28 cellular contexts compared by ENCODE assay signal in the genomic region with DNA sequence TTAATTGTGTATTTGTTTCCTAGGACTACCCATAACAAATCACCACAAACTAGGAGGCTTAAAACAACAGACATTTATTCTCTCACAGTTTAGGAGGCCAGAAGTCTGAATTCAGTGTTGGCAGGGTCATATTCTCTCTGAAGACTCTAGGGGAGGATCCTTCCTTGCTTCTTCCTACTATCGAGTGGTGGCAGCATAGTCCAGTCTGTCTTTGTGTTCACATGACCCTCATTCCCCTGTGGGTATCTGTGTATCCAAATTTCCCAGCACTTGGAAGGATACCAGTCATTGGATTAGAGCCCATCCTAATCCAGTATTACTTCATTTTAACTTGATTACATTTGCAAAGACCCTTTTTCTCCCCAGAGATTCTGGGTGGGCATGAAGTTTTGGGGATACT.
DNase-seq lines count a peak whose midpoint lies in the region; ATAC-seq and TF ChIP-seq lines count a peak whose summit lies in the region.
"Had no signal": no experiment of that assay in that cellular context is flagged by ENCODE, and none has a peak within 500 bp of the region (broad histone marks: within the 10 kb centered on the region; RNA-seq: fewer than 3 reads in every experiment).

No MANE protein-coding gene starts in this region.

- no peak for ATAC-seq in GM21619 (IDR thresholded peaks at IDR 0.05; ENCODE audit: unreplicated experiment)
- ATAC-seq: left colon; mucosa of descending colon; stimulated activated memory B cell treated with anti-CD40 and anti-IgM and Interleukin-4, amounts not matched to agents 10 μg/mL and 1 μg/mL and 100 μg/mL, for 72 hours had no signal

- peak overlapping the region; percentile 46 for H3K27ac ChIP-seq in neural progenitor cell
- H3K27ac ChIP-seq in tibial artery: no peak overlapping the region
- H3K27ac ChIP-seq: adrenal gland, SJSA1 had no signal

- CTCF ChIA-PET in Caco-2 (lab: Charles Lee): no interaction called here

- H3K79me2 ChIP-seq in neural progenitor cell (ENCODE audit: low read depth): no peaks in the 10 kb centered on the region

- POLR2A ChIA-PET in Caco-2 (lab: Charles Lee): no interaction called here

- peak; percentile 23 for TF ChIP-seq CTCF in fibroblast of villous mesenchyme (IDR thresholded peaks at IDR 0.05; ENCODE audit: insufficient read depth, low read depth, low read length)
- TF ChIP-seq CTCF in neural progenitor cell (IDR thresholded peaks at IDR 0.05): no peak
- TF ChIP-seq CTCF in tibial artery (IDR thresholded peaks at IDR 0.05): peak in 1 of 2 experiments; percentile 14
- TF ChIP-seq CTCF in Caco-2 (IDR thresholded peaks at IDR 0.05; ENCODE audit: insufficient read depth in 1 of 2, low read depth in 1 of 2, low read length in 1 of 2, severe bottlenecking in 1 of 2, unreplicated experiment in 1 of 2): no peak

- in situ Hi-C loops in SK-MEL-5 (cut with HindIII; ENCODE audit: low pct_unique_long_range_greater_than_20kb, low sequenced_read_pairs): no loop called here

- no peak overlapping the region for H3K9ac ChIP-seq in neural progenitor cell

- H3K27me3 Mint-ChIP-seq in neural progenitor cell (ENCODE audit: insufficient read depth, low read depth) (no peaks in the 10 kb centered on the region), Caco-2 (ENCODE audit: insufficient read depth, unreplicated experiment) (no peaks in the 10 kb centered on the region)
- H3K27me3 Mint-ChIP-seq: activated CD4-positive, alpha-beta T cell treated with anti-CD3 and anti-CD28 coated beads, Interleukin-2, amount 10 ng/mL, durations not matched to agents 7 days and 5 days; central memory CD8-positive, alpha-beta T cell; stimulated activated memory B cell treated with anti-CD40 and anti-IgM and Interleukin-4, amounts not matched to agents 10 μg/mL and 1 μg/mL and 100 μg/mL, for 72 hours had no signal

- peaks cover 36% of the 10 kb centered on the region for H3K36me3 Mint-ChIP-seq in neural progenitor cell
- peaks cover 37% of the 10 kb centered on the region for H3K36me3 Mint-ChIP-seq in Caco-2 (ENCODE audit: insufficient read depth, unreplicated experiment)

- no peaks in the 10 kb centered on the region for H4K20me1 ChIP-seq in neural progenitor cell (ENCODE audit: low read depth)

- no peaks in the 10 kb centered on the region for H3K9me3 ChIP-seq in neural progenitor cell (ENCODE audit: low read depth)
- H3K9me3 ChIP-seq in tibial artery: no peaks in the 10 kb centered on the region
- no peaks in the 10 kb centered on the region for H3K9me3 ChIP-seq in Caco-2
- H3K9me3 ChIP-seq: adrenal gland, mucosa of descending colon, SJSA1 had no signal

- H3K4me1 ChIP-seq in neural progenitor cell: no peaks in the 10 kb centered on the region
- H3K4me1 ChIP-seq in tibial artery: peaks cover 0 to 7% (median 0%) of the 10 kb centered on the region in 4 donors
- no peaks in the 10 kb centered on the region for H3K4me1 ChIP-seq in Caco-2
- H3K4me1 ChIP-seq: adrenal gland, SJSA1 had no signal

- no peaks in the 10 kb centered on the region for H3K4me1 Mint-ChIP-seq in neural progenitor cell
- no peaks in the 10 kb centered on the region for H3K4me1 Mint-ChIP-seq in Caco-2 (ENCODE audit: low read depth, unreplicated experiment)
- H3K4me1 Mint-ChIP-seq: activated CD4-positive, alpha-beta T cell treated with anti-CD3 and anti-CD28 coated beads, Interleukin-2, amount 10 ng/mL, durations not matched to agents 7 days and 5 days; central memory CD8-positive, alpha-beta T cell; stimulated activated memory B cell treated with anti-CD40 and anti-IgM and Interleukin-4, amounts not matched to agents 10 μg/mL and 1 μg/mL and 100 μg/mL, for 72 hours had no signal

- H3K36me3 ChIP-seq in neural progenitor cell: peaks cover 26% of the 10 kb centered on the region
- H3K36me3 ChIP-seq in tibial artery: peaks cover 32 to 50% (median 41%) of the 10 kb centered on the region in 3 donors
- no peaks in the 10 kb centered on the region for H3K36me3 ChIP-seq in Caco-2 (ENCODE audit: control insufficient read depth, insufficient read depth, low read length)

- H3K4me3 Mint-ChIP-seq in neural progenitor cell: no peak overlapping the region
- H3K4me3 Mint-ChIP-seq in Caco-2 (ENCODE audit: unreplicated experiment): no peak overlapping the region
- H3K4me3 Mint-ChIP-seq: activated CD4-positive, alpha-beta T cell treated with anti-CD3 and anti-CD28 coated beads, Interleukin-2, amount 10 ng/mL, durations not matched to agents 7 days and 5 days; central memory CD8-positive, alpha-beta T cell; stimulated activated memory B cell treated with anti-CD40 and anti-IgM and Interleukin-4, amounts not matched to agents 10 μg/mL and 1 μg/mL and 100 μg/mL, for 72 hours had no signal

- H3K27ac Mint-ChIP-seq in neural progenitor cell (no peak overlapping the region), Caco-2 (ENCODE audit: unreplicated experiment) (no peak overlapping the region)
- H3K27ac Mint-ChIP-seq: activated CD4-positive, alpha-beta T cell treated with anti-CD3 and anti-CD28 coated beads, Interleukin-2, amount 10 ng/mL, durations not matched to agents 7 days and 5 days; stimulated activated memory B cell treated with anti-CD40 and anti-IgM and Interleukin-4, amounts not matched to agents 10 μg/mL and 1 μg/mL and 100 μg/mL, for 72 hours had no signal

- no peaks in the 10 kb centered on the region for H3F3A ChIP-seq in neural progenitor cell (ENCODE audit: low read depth)

- H3K4me2 ChIP-seq in neural progenitor cell: no peak overlapping the region

- intact Hi-C loops in tibial artery (cut with DNase I; ENCODE audit: low total_unique reads): no loop called here
- intact Hi-C loops in Caco-2 (cut with micrococcal nuclease; ENCODE audit: unreplicated experiment): no loop called here

- H2AFZ ChIP-seq in neural progenitor cell (replicated peaks): no peak overlapping the region

- no peaks in the 10 kb centered on the region for H3K9me3 Mint-ChIP-seq in neural progenitor cell
- H3K9me3 Mint-ChIP-seq in Caco-2 (ENCODE audit: unreplicated experiment): no peaks in the 10 kb centered on the region
- H3K9me3 Mint-ChIP-seq: activated CD4-positive, alpha-beta T cell treated with anti-CD3 and anti-CD28 coated beads, Interleukin-2, amount 10 ng/mL, durations not matched to agents 7 days and 5 days; central memory CD8-positive, alpha-beta T cell; stimulated activated memory B cell treated with anti-CD40 and anti-IgM and Interleukin-4, amounts not matched to agents 10 μg/mL and 1 μg/mL and 100 μg/mL, for 72 hours had no signal

- H3K27me3 ChIP-seq in neural progenitor cell: no peaks in the 10 kb centered on the region
- no peaks in the 10 kb centered on the region for H3K27me3 ChIP-seq in tibial artery
- no peaks in the 10 kb centered on the region for H3K27me3 ChIP-seq in Caco-2 (replicated peaks; ENCODE audit: control insufficient read depth, insufficient read depth, low read length)
- H3K27me3 ChIP-seq: adrenal gland, SJSA1 had no signal

- no TSS peak for BruUV-seq in Caco-2 (replicated peaks; lab: Mats Ljungman, UMichigan)

- DNase-seq in AG20443 (ENCODE audit: low spot score) (peak; percentile 19), SK-MEL-5 (ENCODE audit: low read depth, low spot score) (peak; percentile 74), fibroblast of villous mesenchyme (ENCODE audit: low read depth) (no peak), neural progenitor cell (ENCODE audit: low spot score) (no peak), tibial artery (no peak), A172 (ENCODE audit: low spot score) (no peak), Caco-2 (no peak)
- DNase-seq: activated CD4-positive, alpha-beta T cell treated with anti-CD3 and anti-CD28 coated beads, Interleukin-2, amount 10 ng/mL, durations not matched to agents 7 days and 5 days; activated CD8-positive, alpha-beta memory T cell treated with anti-CD3 and anti-CD28 coated beads, Interleukin-2, amount 50 U/mL, for 4 hours; activated gamma-delta T cell; adrenal gland; effector memory CD4-positive, alpha-beta T cell; EL; foreskin fibroblast; H7; KBM-7; left colon; mucosa of descending colon; NCI-H1048; NCI-H2029; NCI-H510A treated with DMSO at 0.1 percent for 48 hours; retina; stimulated activated CD4-positive, alpha-beta T cell treated with anti-CD3 and anti-CD28 coated beads, Interleukin-15, amount 100 ng/mL, for 24 hours; trophoblast cell had no signal

- H3K4me3 ChIP-seq in fibroblast of villous mesenchyme (ENCODE audit: low read depth, low read length): no peak overlapping the region
- no peak overlapping the region for H3K4me3 ChIP-seq in neural progenitor cell
- H3K4me3 ChIP-seq in tibial artery: no peak overlapping the region
- no peak overlapping the region for H3K4me3 ChIP-seq in Caco-2 (ENCODE audit: low read depth, low read length)
- H3K4me3 ChIP-seq: adrenal gland, mucosa of descending colon, SJSA1 had no signal

Comparison
In these comparisons a context has a peak if more than half of its experiments do, and no peak if none do; other contexts are left out.
1. DNase-seq: peak in AG20443 (single experiment) and SK-MEL-5 (single experiment); none in fibroblast of villous mesenchyme (single experiment), neural progenitor cell (single experiment), tibial artery (0 of 2), A172 (single experiment) and Caco-2 (0 of 2).